ENCODE assay signal across 22 cellular contexts in the genomic region with DNA sequence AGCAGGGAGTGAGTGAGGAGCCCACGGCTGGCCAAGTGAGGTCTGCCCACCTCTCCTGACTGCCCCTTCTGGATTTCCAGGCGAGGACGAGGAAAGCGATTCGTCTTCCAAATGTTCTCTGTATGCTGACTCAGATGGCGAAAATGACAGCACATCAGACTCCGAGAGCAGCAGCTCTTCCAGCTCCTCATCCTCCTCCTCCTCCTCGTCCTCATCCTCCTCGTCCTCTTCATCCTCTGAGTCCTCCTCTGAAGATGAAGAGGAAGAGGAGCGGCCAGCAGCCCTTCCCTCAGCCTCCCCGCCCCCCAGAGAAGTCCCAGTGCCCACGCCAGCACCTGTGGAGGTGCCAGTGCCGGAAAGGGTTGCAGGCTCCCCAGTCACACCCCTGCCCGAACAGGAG.
"Had no signal": no experiment of that assay in that cellular context is flagged by ENCODE, and none has a peak within 500 bp of the region (broad histone marks: within the 10 kb centered on the region; RNA-seq: fewer than 3 reads in every experiment).

No MANE protein-coding gene starts in this region.

- H3K9me3 Mint-ChIP-seq: IgD-negative memory B cell had no signal

- H3K27ac Mint-ChIP-seq: IgD-negative memory B cell had no signal

- H3K9me3 ChIP-seq: SK-N-SH had no signal

- DNase-seq: Kasumi-1, NCI-H1092, NCI-H1105 treated with DMSO at 0.1 percent for 48 hours, NCI-H1417 treated with DMSO at 0.1 percent for 48 hours, NCI-H146, NCI-H1694 treated with DMSO at 0.1 percent for 48 hours, NCI-H1930, NCI-H2081, NCI-H2171, NCI-H226, NCI-H446, NCI-H510A, NCI-H524 treated with DMSO at 0.1 percent for 48 hours, NCI-H69, NCI-H774, RPMI8226, SHP77, SK-N-SH, SW 1271 had no signal

- H3K27me3 Mint-ChIP-seq: IgD-negative memory B cell had no signal

- ATAC-seq: K562 had no signal

- H3K4me3 ChIP-seq: K562 had no signal

- H3K27ac ChIP-seq: KMS-11 had no signal

- H3K4me3 Mint-ChIP-seq: IgD-negative memory B cell had no signal
